In the genomic region with DNA sequence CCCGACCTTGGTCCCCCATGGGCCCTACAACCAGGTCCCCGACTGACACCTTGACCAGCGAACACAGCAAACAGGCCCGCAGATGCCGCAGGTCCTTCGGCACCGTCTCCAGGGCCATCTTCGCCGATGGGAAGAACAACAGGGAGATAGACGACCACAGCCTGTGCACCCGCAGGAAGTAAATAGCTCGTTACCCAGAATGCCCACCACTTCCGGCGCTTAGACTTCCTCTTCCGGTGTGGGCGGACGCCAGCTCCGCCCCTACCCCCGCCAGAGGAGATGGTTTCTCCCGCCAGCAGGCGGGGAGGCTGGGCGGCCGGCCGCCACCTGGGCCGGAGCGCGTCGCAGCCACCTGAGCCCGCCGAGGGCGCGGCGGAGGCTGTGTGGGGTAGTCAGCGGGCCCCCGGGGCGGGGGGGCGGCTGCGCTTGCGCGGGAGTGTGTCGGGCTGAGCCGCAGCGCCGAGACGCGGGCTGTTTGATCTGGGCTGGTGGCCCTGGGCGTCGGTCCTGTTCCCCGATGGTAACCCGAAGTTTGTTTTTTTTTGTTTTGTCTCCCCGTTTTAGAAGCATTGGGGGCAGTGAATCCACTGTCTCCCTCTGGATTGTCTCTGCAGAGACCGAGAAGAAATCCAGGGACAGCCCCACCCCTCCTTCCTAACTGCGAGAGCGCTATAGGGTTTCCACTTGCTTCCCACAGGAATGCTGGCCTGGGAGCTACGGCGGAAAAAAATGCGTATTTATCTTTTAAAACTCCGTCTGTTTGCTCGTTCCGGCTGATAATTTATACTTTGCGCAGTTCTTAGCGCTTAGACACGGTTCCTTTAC, we compare ENCODE assay signal across 1 cellular context.
TF ChIP-seq lines count a peak whose summit lies in the region.

A gene (minus strand): TSS at position 184 of the 825 bp plus-strand sequence. CDS start 66 bp downstream, at position 118.

TF ChIP-seq in K562, 482 proteins besides CTCF, POLR2A, EP300 and RAD21 (continued from another document and continues in another):
- TF ChIP-seq IRF2 (CRISPR knock-in tag; IDR thresholded peaks at IDR 0.05) (no peak), FOXJ3 (CRISPR knock-in tag; IDR thresholded peaks at IDR 0.05) (no peak), ZFX (CRISPR knock-in tag; IDR thresholded peaks at IDR 0.05) (peak; percentile 71), ARNT (IDR thresholded peaks at IDR 0.05) (0 out of 4 replicates have a peak, but pooled peaks of 1 of the 2 experiments have one; percentile 20), ZC3H11A (IDR thresholded peaks at IDR 0.05; ENCODE audit: low read depth, low read length) (no peak), TAL1 (IDR thresholded peaks at IDR 0.05) (no peak), BRD9 (IDR thresholded peaks at IDR 0.05; ENCODE audit: low read depth, partially characterized antibody) (peak; percentile 18), ZBTB1 (CRISPR knock-in tag; IDR thresholded peaks at IDR 0.05; ENCODE audit: borderline replicate concordance, low read depth) (no peak), NFE2 (IDR thresholded peaks at IDR 0.05; ENCODE audit: low read depth) (no peak), ZNF696 (CRISPR knock-in tag; conservative IDR thresholded peaks at IDR 0.05) (no peak), ZNF586 (CRISPR knock-in tag; conservative IDR thresholded peaks at IDR 0.05) (no peak), ETV1 (tag; conservative IDR thresholded peaks at IDR 0.05; ENCODE audit: low read depth) (peak; percentile 75), MTA3 (IDR thresholded peaks at IDR 0.05; ENCODE audit: borderline replicate concordance) (no peak; the same call in 1 of the 2 replicates), NUFIP1 (IDR thresholded peaks at IDR 0.05; ENCODE audit: partially characterized antibody) (no peak), RFX7 (CRISPR knock-in tag; IDR thresholded peaks at IDR 0.05) (no peak), PHTF2 (CRISPR knock-in tag; IDR thresholded peaks at IDR 0.05) (no peak), XRCC3 (IDR thresholded peaks at IDR 0.05) (no peak), ZNF347 (CRISPR knock-in tag; IDR thresholded peaks at IDR 0.05; ENCODE audit: low read depth) (no peak), THRAP3 (IDR thresholded peaks at IDR 0.05; ENCODE audit: borderline replicate concordance) (no peak), ZBTB7A (IDR thresholded peaks at IDR 0.05; ENCODE audit: borderline replicate concordance, control insufficient read depth, low read depth, low read length) (peak; percentile 86; the same call in 1 of the 2 replicates), NR4A1 (CRISPR knock-in tag; IDR thresholded peaks at IDR 0.05) (no peak), NR4A1 (tag; IDR thresholded peaks at IDR 0.05) (no peak), SAFB2 (IDR thresholded peaks at IDR 0.05; ENCODE audit: borderline replicate concordance, low read depth, low read length, severe bottlenecking) (no peak), ATF7 (IDR thresholded peaks at IDR 0.05) (peak; percentile 98), RBM39 (optimal IDR thresholded peaks at IDR 0.05; ENCODE audit: low read depth, low read length) (no peak), CBX3 (IDR thresholded peaks at IDR 0.05; ENCODE audit: borderline replicate concordance in 1 of 2, low read length in 2 of 2) (no peak), HMGN3 (IDR thresholded peaks at IDR 0.05; ENCODE audit: borderline replicate concordance, extremely low read depth, insufficient read length, low read depth, low read length) (peak; percentile 97), NR2C1 (IDR thresholded peaks at IDR 0.05) (peak; percentile 93), NR2C1 (tag; IDR thresholded peaks at IDR 0.05) (peak; percentile 97), ZNF316 (IDR thresholded peaks at IDR 0.05) (no peak), ZNF263 (CRISPR knock-in tag; IDR thresholded peaks at IDR 0.05; ENCODE audit: borderline replicate concordance) (no peak), SETDB1 (IDR thresholded peaks at IDR 0.05; ENCODE audit: low read length) (peak; percentile 75), POU5F1 (IDR thresholded peaks at IDR 0.05; ENCODE audit: borderline replicate concordance, low read depth, low read length, partially characterized antibody) (no peak), FUS (optimal IDR thresholded peaks at IDR 0.05; ENCODE audit: low read depth, low read length) (no peak), SRSF3 (IDR thresholded peaks at IDR 0.05; ENCODE audit: insufficient read depth, low read length) (no peak)
- TF ChIP-seq, protein P1, sequence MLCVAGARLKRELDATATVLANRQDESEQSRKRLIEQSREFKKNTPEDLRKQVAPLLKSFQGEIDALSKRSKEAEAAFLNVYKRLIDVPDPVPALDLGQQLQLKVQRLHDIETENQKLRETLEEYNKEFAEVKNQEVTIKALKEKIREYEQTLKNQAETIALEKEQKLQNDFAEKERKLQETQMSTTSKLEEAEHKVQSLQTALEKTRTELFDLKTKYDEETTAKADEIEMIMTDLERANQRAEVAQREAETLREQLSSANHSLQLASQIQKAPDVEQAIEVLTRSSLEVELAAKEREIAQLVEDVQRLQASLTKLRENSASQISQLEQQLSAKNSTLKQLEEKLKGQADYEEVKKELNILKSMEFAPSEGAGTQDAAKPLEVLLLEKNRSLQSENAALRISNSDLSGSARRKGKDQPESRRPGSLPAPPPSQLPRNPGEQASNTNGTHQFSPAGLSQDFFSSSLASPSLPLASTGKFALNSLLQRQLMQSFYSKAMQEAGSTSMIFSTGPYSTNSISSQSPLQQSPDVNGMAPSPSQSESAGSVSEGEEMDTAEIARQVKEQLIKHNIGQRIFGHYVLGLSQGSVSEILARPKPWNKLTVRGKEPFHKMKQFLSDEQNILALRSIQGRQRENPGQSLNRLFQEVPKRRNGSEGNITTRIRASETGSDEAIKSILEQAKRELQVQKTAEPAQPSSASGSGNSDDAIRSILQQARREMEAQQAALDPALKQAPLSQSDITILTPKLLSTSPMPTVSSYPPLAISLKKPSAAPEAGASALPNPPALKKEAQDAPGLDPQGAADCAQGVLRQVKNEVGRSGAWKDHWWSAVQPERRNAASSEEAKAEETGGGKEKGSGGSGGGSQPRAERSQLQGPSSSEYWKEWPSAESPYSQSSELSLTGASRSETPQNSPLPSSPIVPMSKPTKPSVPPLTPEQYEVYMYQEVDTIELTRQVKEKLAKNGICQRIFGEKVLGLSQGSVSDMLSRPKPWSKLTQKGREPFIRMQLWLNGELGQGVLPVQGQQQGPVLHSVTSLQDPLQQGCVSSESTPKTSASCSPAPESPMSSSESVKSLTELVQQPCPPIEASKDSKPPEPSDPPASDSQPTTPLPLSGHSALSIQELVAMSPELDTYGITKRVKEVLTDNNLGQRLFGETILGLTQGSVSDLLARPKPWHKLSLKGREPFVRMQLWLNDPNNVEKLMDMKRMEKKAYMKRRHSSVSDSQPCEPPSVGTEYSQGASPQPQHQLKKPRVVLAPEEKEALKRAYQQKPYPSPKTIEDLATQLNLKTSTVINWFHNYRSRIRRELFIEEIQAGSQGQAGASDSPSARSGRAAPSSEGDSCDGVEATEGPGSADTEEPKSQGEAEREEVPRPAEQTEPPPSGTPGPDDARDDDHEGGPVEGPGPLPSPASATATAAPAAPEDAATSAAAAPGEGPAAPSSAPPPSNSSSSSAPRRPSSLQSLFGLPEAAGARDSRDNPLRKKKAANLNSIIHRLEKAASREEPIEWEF (CRISPR knock-in tag; IDR thresholded peaks at IDR 0.05): no peak
- TF ChIP-seq, protein P2, sequence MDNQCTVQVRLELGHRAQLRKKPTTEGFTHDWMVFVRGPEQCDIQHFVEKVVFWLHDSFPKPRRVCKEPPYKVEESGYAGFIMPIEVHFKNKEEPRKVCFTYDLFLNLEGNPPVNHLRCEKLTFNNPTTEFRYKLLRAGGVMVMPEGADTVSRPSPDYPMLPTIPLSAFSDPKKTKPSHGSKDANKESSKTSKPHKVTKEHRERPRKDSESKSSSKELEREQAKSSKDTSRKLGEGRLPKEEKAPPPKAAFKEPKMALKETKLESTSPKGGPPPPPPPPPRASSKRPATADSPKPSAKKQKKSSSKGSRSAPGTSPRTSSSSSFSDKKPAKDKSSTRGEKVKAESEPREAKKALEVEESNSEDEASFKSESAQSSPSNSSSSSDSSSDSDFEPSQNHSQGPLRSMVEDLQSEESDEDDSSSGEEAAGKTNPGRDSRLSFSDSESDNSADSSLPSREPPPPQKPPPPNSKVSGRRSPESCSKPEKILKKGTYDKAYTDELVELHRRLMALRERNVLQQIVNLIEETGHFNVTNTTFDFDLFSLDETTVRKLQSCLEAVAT (IDR thresholded peaks at IDR 0.05): peak in 1 of 2 experiments; percentile 61; a peak in 1 of 4 replicates
- TF ChIP-seq, protein P3, sequence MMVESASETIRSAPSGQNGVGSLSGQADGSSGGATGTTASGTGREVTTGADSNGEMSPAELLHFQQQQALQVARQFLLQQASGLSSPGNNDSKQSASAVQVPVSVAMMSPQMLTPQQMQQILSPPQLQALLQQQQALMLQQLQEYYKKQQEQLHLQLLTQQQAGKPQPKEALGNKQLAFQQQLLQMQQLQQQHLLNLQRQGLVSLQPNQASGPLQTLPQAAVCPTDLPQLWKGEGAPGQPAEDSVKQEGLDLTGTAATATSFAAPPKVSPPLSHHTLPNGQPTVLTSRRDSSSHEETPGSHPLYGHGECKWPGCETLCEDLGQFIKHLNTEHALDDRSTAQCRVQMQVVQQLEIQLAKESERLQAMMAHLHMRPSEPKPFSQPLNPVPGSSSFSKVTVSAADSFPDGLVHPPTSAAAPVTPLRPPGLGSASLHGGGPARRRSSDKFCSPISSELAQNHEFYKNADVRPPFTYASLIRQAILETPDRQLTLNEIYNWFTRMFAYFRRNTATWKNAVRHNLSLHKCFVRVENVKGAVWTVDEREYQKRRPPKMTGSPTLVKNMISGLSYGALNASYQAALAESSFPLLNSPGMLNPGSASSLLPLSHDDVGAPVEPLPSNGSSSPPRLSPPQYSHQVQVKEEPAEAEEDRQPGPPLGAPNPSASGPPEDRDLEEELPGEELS (CRISPR knock-in tag; IDR thresholded peaks at IDR 0.05; ENCODE audit: borderline replicate concordance): no peak
- TF ChIP-seq, protein P4, sequence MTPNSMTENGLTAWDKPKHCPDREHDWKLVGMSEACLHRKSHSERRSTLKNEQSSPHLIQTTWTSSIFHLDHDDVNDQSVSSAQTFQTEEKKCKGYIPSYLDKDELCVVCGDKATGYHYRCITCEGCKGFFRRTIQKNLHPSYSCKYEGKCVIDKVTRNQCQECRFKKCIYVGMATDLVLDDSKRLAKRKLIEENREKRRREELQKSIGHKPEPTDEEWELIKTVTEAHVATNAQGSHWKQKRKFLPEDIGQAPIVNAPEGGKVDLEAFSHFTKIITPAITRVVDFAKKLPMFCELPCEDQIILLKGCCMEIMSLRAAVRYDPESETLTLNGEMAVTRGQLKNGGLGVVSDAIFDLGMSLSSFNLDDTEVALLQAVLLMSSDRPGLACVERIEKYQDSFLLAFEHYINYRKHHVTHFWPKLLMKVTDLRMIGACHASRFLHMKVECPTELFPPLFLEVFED (CRISPR knock-in tag; conservative IDR thresholded peaks at IDR 0.05): no peak; the same call in 1 of the 2 replicates
- TF ChIP-seq, protein P5, sequence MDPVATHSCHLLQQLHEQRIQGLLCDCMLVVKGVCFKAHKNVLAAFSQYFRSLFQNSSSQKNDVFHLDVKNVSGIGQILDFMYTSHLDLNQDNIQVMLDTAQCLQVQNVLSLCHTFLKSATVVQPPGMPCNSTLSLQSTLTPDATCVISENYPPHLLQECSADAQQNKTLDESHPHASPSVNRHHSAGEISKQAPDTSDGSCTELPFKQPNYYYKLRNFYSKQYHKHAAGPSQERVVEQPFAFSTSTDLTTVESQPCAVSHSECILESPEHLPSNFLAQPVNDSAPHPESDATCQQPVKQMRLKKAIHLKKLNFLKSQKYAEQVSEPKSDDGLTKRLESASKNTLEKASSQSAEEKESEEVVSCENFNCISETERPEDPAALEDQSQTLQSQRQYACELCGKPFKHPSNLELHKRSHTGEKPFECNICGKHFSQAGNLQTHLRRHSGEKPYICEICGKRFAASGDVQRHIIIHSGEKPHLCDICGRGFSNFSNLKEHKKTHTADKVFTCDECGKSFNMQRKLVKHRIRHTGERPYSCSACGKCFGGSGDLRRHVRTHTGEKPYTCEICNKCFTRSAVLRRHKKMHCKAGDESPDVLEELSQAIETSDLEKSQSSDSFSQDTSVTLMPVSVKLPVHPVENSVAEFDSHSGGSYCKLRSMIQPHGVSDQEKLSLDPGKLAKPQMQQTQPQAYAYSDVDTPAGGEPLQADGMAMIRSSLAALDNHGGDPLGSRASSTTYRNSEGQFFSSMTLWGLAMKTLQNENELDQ (CRISPR knock-in tag; IDR thresholded peaks at IDR 0.05; ENCODE audit: borderline replicate concordance): no peak
- TF ChIP-seq, protein P6, sequence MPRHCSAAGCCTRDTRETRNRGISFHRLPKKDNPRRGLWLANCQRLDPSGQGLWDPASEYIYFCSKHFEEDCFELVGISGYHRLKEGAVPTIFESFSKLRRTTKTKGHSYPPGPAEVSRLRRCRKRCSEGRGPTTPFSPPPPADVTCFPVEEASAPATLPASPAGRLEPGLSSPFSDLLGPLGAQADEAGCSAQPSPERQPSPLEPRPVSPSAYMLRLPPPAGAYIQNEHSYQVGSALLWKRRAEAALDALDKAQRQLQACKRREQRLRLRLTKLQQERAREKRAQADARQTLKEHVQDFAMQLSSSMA (CRISPR knock-in tag; IDR thresholded peaks at IDR 0.05): no peak
- TF ChIP-seq, protein P7, sequence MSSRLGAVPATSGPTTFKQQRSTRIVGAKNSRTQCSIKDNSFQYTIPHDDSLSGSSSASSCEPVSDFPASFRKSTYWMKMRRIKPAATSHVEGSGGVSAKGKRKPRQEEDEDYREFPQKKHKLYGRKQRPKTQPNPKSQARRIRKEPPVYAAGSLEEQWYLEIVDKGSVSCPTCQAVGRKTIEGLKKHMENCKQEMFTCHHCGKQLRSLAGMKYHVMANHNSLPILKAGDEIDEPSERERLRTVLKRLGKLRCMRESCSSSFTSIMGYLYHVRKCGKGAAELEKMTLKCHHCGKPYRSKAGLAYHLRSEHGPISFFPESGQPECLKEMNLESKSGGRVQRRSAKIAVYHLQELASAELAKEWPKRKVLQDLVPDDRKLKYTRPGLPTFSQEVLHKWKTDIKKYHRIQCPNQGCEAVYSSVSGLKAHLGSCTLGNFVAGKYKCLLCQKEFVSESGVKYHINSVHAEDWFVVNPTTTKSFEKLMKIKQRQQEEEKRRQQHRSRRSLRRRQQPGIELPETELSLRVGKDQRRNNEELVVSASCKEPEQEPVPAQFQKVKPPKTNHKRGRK (tag; IDR thresholded peaks at IDR 0.05): no peak
- TF ChIP-seq, protein P8, sequence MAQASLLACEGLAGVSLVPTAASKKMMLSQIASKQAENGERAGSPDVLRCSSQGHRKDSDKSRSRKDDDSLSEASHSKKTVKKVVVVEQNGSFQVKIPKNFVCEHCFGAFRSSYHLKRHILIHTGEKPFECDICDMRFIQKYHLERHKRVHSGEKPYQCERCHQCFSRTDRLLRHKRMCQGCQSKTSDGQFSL (CRISPR knock-in tag; IDR thresholded peaks at IDR 0.05): no peak
- TF ChIP-seq, protein P8 (tag; IDR thresholded peaks at IDR 0.05): no peak
- TF ChIP-seq, protein P9, sequence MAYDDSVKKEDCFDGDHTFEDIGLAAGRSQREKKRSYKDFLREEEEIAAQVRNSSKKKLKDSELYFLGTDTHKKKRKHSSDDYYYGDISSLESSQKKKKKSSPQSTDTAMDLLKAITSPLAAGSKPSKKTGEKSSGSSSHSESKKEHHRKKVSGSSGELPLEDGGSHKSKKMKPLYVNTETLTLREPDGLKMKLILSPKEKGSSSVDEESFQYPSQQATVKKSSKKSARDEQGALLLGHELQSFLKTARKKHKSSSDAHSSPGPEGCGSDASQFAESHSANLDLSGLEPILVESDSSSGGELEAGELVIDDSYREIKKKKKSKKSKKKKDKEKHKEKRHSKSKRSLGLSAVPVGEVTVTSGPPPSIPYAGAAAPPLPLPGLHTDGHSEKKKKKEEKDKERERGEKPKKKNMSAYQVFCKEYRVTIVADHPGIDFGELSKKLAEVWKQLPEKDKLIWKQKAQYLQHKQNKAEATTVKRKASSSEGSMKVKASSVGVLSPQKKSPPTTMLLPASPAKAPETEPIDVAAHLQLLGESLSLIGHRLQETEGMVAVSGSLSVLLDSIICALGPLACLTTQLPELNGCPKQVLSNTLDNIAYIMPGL (CRISPR knock-in tag; IDR thresholded peaks at IDR 0.05): no peak
